Comparison of ENCODE assay signal across 27 cellular contexts in the genomic region with DNA sequence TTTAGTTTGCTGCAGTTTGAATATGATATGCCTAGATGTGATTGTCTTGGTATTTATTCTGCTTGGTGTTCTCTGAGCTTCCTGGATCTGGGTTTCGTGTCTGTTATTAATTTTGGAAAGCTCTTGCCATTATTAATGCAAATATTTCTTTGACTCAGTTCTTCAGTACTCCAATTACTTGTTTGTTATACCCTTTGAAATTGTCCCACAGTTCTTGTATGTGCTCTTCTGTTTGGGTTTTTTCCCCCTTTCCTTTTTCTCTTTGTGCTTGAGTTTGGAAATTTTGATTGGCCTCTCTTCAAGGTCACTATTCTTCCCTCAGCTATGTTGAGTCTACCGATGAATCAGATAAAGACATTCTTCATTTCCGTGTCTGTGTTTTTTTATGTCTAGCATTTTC.
A peak's percentile ranks its signal among the peaks of the same experiment; 100 is the strongest.
DNase-seq lines count a peak whose midpoint lies in the region; ATAC-seq, FAIRE-seq and TF ChIP-seq lines count a peak whose summit lies in the region.
"Had no signal": no experiment of that assay in that cellular context is flagged by ENCODE, and none has a peak within 500 bp of the region (broad histone marks: within the 10 kb centered on the region; RNA-seq: fewer than 3 reads in every experiment).

No MANE protein-coding gene starts in this region.

- H3K27me3 Mint-ChIP-seq in endodermal cell (ENCODE audit: insufficient read depth): no peaks in the 10 kb centered on the region
- no peaks in the 10 kb centered on the region for H3K27me3 Mint-ChIP-seq in CD4-positive, alpha-beta memory T cell

- DNase-seq in endodermal cell (no peak), HCEC 1CT (no peak)
- DNase-seq in CD4-positive, alpha-beta memory T cell: no peak
- DNase-seq: 8988T; ACHN; BE2C; C1 segment of cervical spinal cord; Caco-2; Calu3; CD4-positive, CD25-positive, alpha-beta regulatory T cell; CD8-positive, alpha-beta T cell; DMS 273 treated with DMSO at 0.1 percent for 48 hours; DMS153; DMS53; DMS79; DND-41; EL; GDM1 had no signal

- H3K9ac ChIP-seq in endodermal cell (ENCODE audit: extremely low read depth, low read length, poor library complexity, severe bottlenecking): no peak overlapping the region
- H3K9ac ChIP-seq: BLaER1 had no signal

- H3K9me3 Mint-ChIP-seq in endodermal cell: peaks cover 22% of the 10 kb centered on the region
- H3K9me3 Mint-ChIP-seq in CD4-positive, alpha-beta memory T cell: peaks cover 0 to 2% (median 0%) of the 10 kb centered on the region in 8 donors
- H3K9me3 Mint-ChIP-seq: CD8-positive, alpha-beta T cell had no signal

- intact Hi-C loops in CD4-positive, alpha-beta memory T cell (cut with micrococcal nuclease): no loop called here

- H3K4me3 ChIP-seq in HEK293 (ENCODE audit: low read depth, low read length): no peak overlapping the region
- peak overlapping the region; percentile 71 for H3K4me3 ChIP-seq in endodermal cell (ENCODE audit: low read length)
- no peak overlapping the region for H3K4me3 ChIP-seq in CD4-positive, alpha-beta memory T cell (ENCODE audit: low read length in 2 of 2)
- H3K4me3 ChIP-seq: BLaER1, GM12878 had no signal

- H3K36me3 ChIP-seq in HEK293 (ENCODE audit: control insufficient read depth in 2 of 2, insufficient read depth in 1 of 2, low read length in 2 of 2) (no peaks in the 10 kb centered on the region), endodermal cell (ENCODE audit: control insufficient read depth, insufficient read depth, low read length) (no peaks in the 10 kb centered on the region)
- no peaks in the 10 kb centered on the region for H3K36me3 ChIP-seq in CD4-positive, alpha-beta memory T cell (ENCODE audit: insufficient read depth, low read length)
- H3K36me3 ChIP-seq: BE2C, BLaER1 had no signal

- TF ChIP-seq CTCF in HEK293 (tag by site-specific recombination; IDR thresholded peaks at IDR 0.05) (no peak), endodermal cell (conservative IDR thresholded peaks at IDR 0.05) (no peak)

- peaks cover 16% of the 10 kb centered on the region for H3K36me3 Mint-ChIP-seq in endodermal cell (ENCODE audit: low read depth)
- peaks cover 75 to 81% of the 10 kb centered on the region in 2 donors for H3K36me3 Mint-ChIP-seq in CD4-positive, alpha-beta memory T cell
- H3K36me3 Mint-ChIP-seq: CD14-positive monocyte had no signal

- WGBS in endodermal cell (ENCODE audit: insufficient coverage in 1 of 2, insufficient read length in 1 of 2), 2 experiments: 79 to 94% methylated on average over 2 to 3 of the region's 3 CpGs

- CTCF ChIA-PET in HEK293 (lab: Yijun Ruan, JAX): interaction anchor here (0.7 to 1.1 kb wide), 3 partner anchors 10 to 30 kb away, joined by 3 to 6 read pairs (median 4); no protein-coding TSS in a partner anchor
- CTCF ChIA-PET in CD4-positive, alpha-beta memory T cell (lab: Charles Lee; ENCODE audit: partially characterized antibody): no interaction called here

- POLR2A ChIA-PET in HEK293 (lab: Yijun Ruan, JAX): no interaction called here
- POLR2A ChIA-PET in CD4-positive, alpha-beta memory T cell (lab: Charles Lee; ENCODE audit: partially characterized antibody): no interaction called here

- no peaks in the 10 kb centered on the region for H3K27me3 ChIP-seq in endodermal cell (ENCODE audit: control insufficient read depth, insufficient read depth, low read length, poor library complexity, severe bottlenecking)
- H3K27me3 ChIP-seq in CD4-positive, alpha-beta memory T cell (ENCODE audit: insufficient read depth, low read length): no peaks in the 10 kb centered on the region
- H3K27me3 ChIP-seq: BE2C, BLaER1 had no signal

- no peak for ATAC-seq in HG02571 (IDR thresholded peaks at IDR 0.05; ENCODE audit: unreplicated experiment)
- ATAC-seq: CD8-positive, alpha-beta T cell; GM12878 had no signal

- H3K27ac Mint-ChIP-seq in endodermal cell: no peak overlapping the region
- H3K27ac Mint-ChIP-seq in CD4-positive, alpha-beta memory T cell: peak overlapping the region in 1 of 7 donors; percentile 17
- H3K27ac Mint-ChIP-seq: CD14-positive monocyte; CD4-positive, CD25-positive, alpha-beta regulatory T cell; CD8-positive, alpha-beta T cell had no signal

- H3K4me1 Mint-ChIP-seq in endodermal cell: peaks cover 43% of the 10 kb centered on the region
- peaks cover 0 to 6% (median 4%) of the 10 kb centered on the region in 4 donors for H3K4me1 Mint-ChIP-seq in CD4-positive, alpha-beta memory T cell

- H3K4me1 ChIP-seq in HEK293 (ENCODE audit: control insufficient read depth, insufficient read depth, low read length): peaks cover 5% of the 10 kb centered on the region; the same call in 1 of the 2 replicates
- H3K4me1 ChIP-seq in endodermal cell (ENCODE audit: control insufficient read depth, insufficient read depth, low read length): peaks cover 21% of the 10 kb centered on the region
- H3K4me1 ChIP-seq in CD4-positive, alpha-beta memory T cell (ENCODE audit: insufficient read depth, low read length): no peaks in the 10 kb centered on the region
- H3K4me1 ChIP-seq: BLaER1, Caco-2 had no signal

- no peak overlapping the region for H3K4me3 Mint-ChIP-seq in endodermal cell
- H3K4me3 Mint-ChIP-seq in CD4-positive, alpha-beta memory T cell: peak overlapping the region in 1 of 8 donors; percentile 30
- H3K4me3 Mint-ChIP-seq: CD14-positive monocyte; CD4-positive, CD25-positive, alpha-beta regulatory T cell; CD8-positive, alpha-beta T cell had no signal

- H3K9me3 ChIP-seq in HEK293 (ENCODE audit: control insufficient read depth, insufficient read depth, low read depth, low read length): no peaks in the 10 kb centered on the region
- H3K9me3 ChIP-seq in endodermal cell (ENCODE audit: control insufficient read depth, low read length): peaks cover 50% of the 10 kb centered on the region
- no peaks in the 10 kb centered on the region for H3K9me3 ChIP-seq in CD4-positive, alpha-beta memory T cell (ENCODE audit: control insufficient read depth in 1 of 2, low read length in 2 of 2)
- H3K9me3 ChIP-seq: BE2C, BLaER1, Caco-2 had no signal

- FAIRE-seq in islet of Langerhans (lab: Jason Lieb, UNC): peak; percentile 33
- FAIRE-seq: A204.1, GM12878, GM12892, GM18507 had no signal

- no peak overlapping the region for H3K27ac ChIP-seq in HEK293 (ENCODE audit: extremely low read depth, low read depth, low read length)
- no peak overlapping the region for H3K27ac ChIP-seq in endodermal cell (ENCODE audit: low read depth, low read length)
- H3K27ac ChIP-seq in CD4-positive, alpha-beta memory T cell (ENCODE audit: low read depth, low read length): no peak overlapping the region
- H3K27ac ChIP-seq: BLaER1 had no signal

TF ChIP-seq in HEK293, 187 proteins besides CTCF, POLR2A, EP300 and RAD21:
- TF ChIP-seq ZNF292 (tag by site-specific recombination; IDR thresholded peaks at IDR 0.05; ENCODE audit: borderline replicate concordance, low read depth) (no peak), ZNF133 (tag by site-specific recombination; IDR thresholded peaks at IDR 0.05) (peak; percentile 92)
